ENCODE assay signal across 27 cellular contexts in the genomic region with DNA sequence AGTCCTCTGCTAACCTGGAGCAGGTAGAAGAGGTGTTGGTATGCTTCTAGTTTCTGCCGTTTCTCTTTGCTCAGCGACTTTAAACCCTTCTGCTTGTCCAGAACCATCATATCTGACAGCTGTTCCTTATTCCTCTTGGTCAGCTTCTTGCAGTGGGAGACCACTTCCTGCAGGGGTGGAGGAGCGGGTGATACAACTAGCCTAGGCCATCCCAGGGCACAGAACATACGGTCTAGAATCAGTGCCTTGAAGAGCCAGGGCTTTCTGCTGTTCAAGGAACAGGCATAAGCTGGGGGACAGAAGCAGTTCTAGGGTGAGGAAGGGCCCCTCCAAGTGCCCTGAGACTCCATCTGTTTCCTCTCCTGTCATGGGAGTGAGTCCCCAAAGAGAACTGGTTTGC. TPM values are rescaled to one million over a fixed set of nuclear protein-coding genes. Genes with fewer than 3 reads are reported as not detected.
"Had no signal": no experiment of that assay in that cellular context is flagged by ENCODE, and none has a peak within 500 bp of the region (broad histone marks: within the 10 kb centered on the region; RNA-seq: fewer than 3 reads in every experiment).

No MANE protein-coding gene starts in this region.

- H3K27ac ChIP-seq: dorsolateral prefrontal cortex, neutrophil, psoas muscle, suprapubic skin, thyroid gland, uterus had no signal

- H3K27ac Mint-ChIP-seq: nephron progenitor cell; stimulated activated effector memory CD8-positive, alpha-beta T cell treated with anti-CD3 and anti-CD28 coated beads, Interleukin-12 subunit alpha, Interleukin-12 subunit beta, amount 100 ng/mL, for 72 hours; type B pancreatic cell had no signal

- H3K9me3 Mint-ChIP-seq: naive thymus-derived CD4-positive, alpha-beta T cell; nephron progenitor cell; stimulated activated effector memory CD8-positive, alpha-beta T cell treated with anti-CD3 and anti-CD28 coated beads, Interleukin-12 subunit alpha, Interleukin-12 subunit beta, amount 100 ng/mL, for 72 hours; type B pancreatic cell had no signal

- H3K36me3 ChIP-seq: heart left ventricle, suprapubic skin, thyroid gland, uterus had no signal

- H3K4me3 Mint-ChIP-seq: naive thymus-derived CD4-positive, alpha-beta T cell; nephron progenitor cell; stimulated activated effector memory CD8-positive, alpha-beta T cell treated with anti-CD3 and anti-CD28 coated beads, Interleukin-12 subunit alpha, Interleukin-12 subunit beta, amount 100 ng/mL, for 72 hours; type B pancreatic cell had no signal

- H3K4me1 ChIP-seq: psoas muscle, suprapubic skin, thyroid gland, uterus had no signal

- H3K27me3 ChIP-seq: dorsolateral prefrontal cortex, heart left ventricle, neutrophil, suprapubic skin, thyroid gland, uterus had no signal

- DNase-seq: dorsolateral prefrontal cortex; effector memory CD4-positive, alpha-beta T cell; heart left ventricle; hippocampal formation; kidney glomerular epithelial cell; naive thymus-derived CD4-positive, alpha-beta T cell; nephron progenitor cell; psoas muscle; retina; stimulated activated CD4-positive, alpha-beta T cell treated with anti-CD3 and anti-CD28 coated beads, Interleukin-4, amount 100 ng/mL, for 1 hour; stimulated activated CD8-positive, alpha-beta memory T cell treated with anti-CD3 and anti-CD28 coated beads, Interleukin-4, amount 100 ng/mL, for 48 hours; stimulated activated naive CD8-positive, alpha-beta T cell treated with anti-CD3 and anti-CD28 coated beads, Interleukin-15, Interleukin-2, amounts not matched to agents 100 U/mL and 50 U/mL, for 24 hours; thyroid gland; uterus had no signal

- H3K9me3 ChIP-seq: heart left ventricle, neutrophil, psoas muscle, suprapubic skin, thyroid gland, uterus had no signal

- H3K36me3 Mint-ChIP-seq: stimulated activated effector memory CD8-positive, alpha-beta T cell treated with anti-CD3 and anti-CD28 coated beads, Interleukin-12 subunit alpha, Interleukin-12 subunit beta, amount 100 ng/mL, for 72 hours had no signal

- H3K4me3 ChIP-seq: coronary artery, dorsolateral prefrontal cortex, heart left ventricle, lung, psoas muscle, suprapubic skin, thyroid gland, uterus had no signal

- ATAC-seq: esophagus mucosa; left lobe of liver; naive thymus-derived CD4-positive, alpha-beta T cell; psoas muscle; stimulated activated effector memory CD8-positive, alpha-beta T cell treated with anti-CD3 and anti-CD28 coated beads, Interleukin-12 subunit alpha, Interleukin-12 subunit beta, amount 100 ng/mL, for 72 hours; stimulated activated naive CD8-positive, alpha-beta T cell treated with anti-CD3 and anti-CD28 coated beads, Interleukin-15, Interleukin-2, amounts not matched to agents 100 U/mL and 50 U/mL, for 24 hours had no signal

- H3K27me3 Mint-ChIP-seq: naive thymus-derived CD4-positive, alpha-beta T cell; type B pancreatic cell had no signal

RNA-seq across cellular contexts. Expression of gene IQGAP3, which starts 32.5 kb away (rescaled TPM):
- polyA plus RNA-seq: naive thymus-derived CD4-positive, alpha-beta T cell had no signal

RNA-seq across cellular contexts. Expression of gene TTC24, which starts 39.7 kb away (rescaled TPM):
- total RNA-seq: chondrocyte, esophagus mucosa, fibroblast of lung, frontal cortex, glomerular endothelial cell, left lobe of liver, osteoblast, suprapubic skin, uterus had no signal
- polyA plus RNA-seq: fibroblast of lung, heart left ventricle had no signal
